9 cellular contexts compared by ENCODE assay signal in genomic region chr2:120293991-120294329, GRCh38.
DNase-seq lines count a peak whose midpoint lies in the region; ATAC-seq lines count a peak whose summit lies in the region.
"Had no signal": no experiment of that assay in that cellular context is flagged by ENCODE, and none has a peak within 500 bp of the region (broad histone marks: within the 10 kb centered on the region; RNA-seq: fewer than 3 reads in every experiment).

No MANE protein-coding gene starts in this region.

- no peaks in the 10 kb centered on the region for H3K9me3 Mint-ChIP-seq in memory B cell

- peaks cover 49% of the 10 kb centered on the region for H3K36me3 Mint-ChIP-seq in memory B cell

- H3K4me1 Mint-ChIP-seq in memory B cell, result peaks cover 8% of the 10 kb centered on the region

- no peaks in the 10 kb centered on the region for H3K27me3 Mint-ChIP-seq in memory B cell

- H3K4me3 Mint-ChIP-seq in memory B cell, result peak overlapping the region; percentile 76

- no peak for DNase-seq in memory B cell (ENCODE audit: low spot score in 2 of 2)
- DNase-seq in stimulated activated CD4-positive, alpha-beta T cell treated with anti-CD3 and anti-CD28 coated beads, Interleukin-4, amount 100 ng/mL, for 24 hours, result no peak
- no peak for DNase-seq in NCI-H2081 (lab: John Stamatoyannopoulos, UW)
- DNase-seq in stimulated activated CD4-positive, alpha-beta T cell treated with anti-CD3 and anti-CD28 coated beads, Interleukin-4, amount 100 ng/mL, for 4 hours, result no peak
- DNase-seq: thyroid gland, WERI-Rb-1 had no signal

- peak overlapping the region; percentile 71 for H3K27ac Mint-ChIP-seq in memory B cell

- ATAC-seq in GM18867 (IDR thresholded peaks at IDR 0.05; ENCODE audit: unreplicated experiment) (peak; percentile 98), GM21619 (IDR thresholded peaks at IDR 0.05; ENCODE audit: unreplicated experiment) (peak; percentile 85), HG03469 (IDR thresholded peaks at IDR 0.05; ENCODE audit: unreplicated experiment) (peak; percentile 91), memory B cell (ENCODE audit: low read depth) (peak; percentile 94)
